In genomic region chr7:135245226-135245625, GRCh38 we compare ENCODE assay signal across 38 cellular contexts. TPM values are rescaled to one million over a fixed set of nuclear protein-coding genes. Genes with fewer than 3 reads are reported as not detected.
"Had no signal": no experiment of that assay in that cellular context is flagged by ENCODE, and none has a peak within 500 bp of the region (broad histone marks: within the 10 kb centered on the region; RNA-seq: fewer than 3 reads in every experiment).

No MANE protein-coding gene starts in this region.

- H3K9me3 ChIP-seq: adrenal gland, body of pancreas, breast epithelium had no signal

- H3K27me3 ChIP-seq: body of pancreas, breast epithelium had no signal

- H3K36me3 ChIP-seq: adrenal gland, brain microvascular endothelial cell, breast epithelium had no signal

- H3K36me3 Mint-ChIP-seq: activated CD4-positive, alpha-beta memory T cell treated with anti-CD3 and anti-CD28 coated beads for 36 hours; activated CD8-positive, alpha-beta memory T cell treated with anti-CD3 and anti-CD28 coated beads, Interleukin-2, amount 10 ng/mL, durations not matched to agents 7 days and 5 days; activated naive CD4-positive, alpha-beta T cell treated with anti-CD3 and anti-CD28 coated beads, Interleukin-2, amount 50 U/mL, for 72 hours; activated naive CD8-positive, alpha-beta T cell treated with anti-CD3 and anti-CD28 coated beads for 36 hours had no signal

- H3K9me3 Mint-ChIP-seq: activated B cell treated with CpG ODN at 0.5 μM for 24 hours; activated CD4-positive, alpha-beta memory T cell treated with anti-CD3 and anti-CD28 coated beads for 36 hours; activated CD4-positive, alpha-beta T cell treated with anti-CD3 and anti-CD28 coated beads, Interleukin-2, amount 10 ng/mL, durations not matched to agents 24 days and 14 days; activated CD8-positive, alpha-beta T cell treated with anti-CD3 and anti-CD28 coated beads for 36 hours; activated naive CD4-positive, alpha-beta T cell treated with anti-CD3 and anti-CD28 coated beads for 36 hours; activated naive CD4-positive, alpha-beta T cell treated with anti-CD3 and anti-CD28 coated beads, Interleukin-2, amount 50 U/mL, for 72 hours; activated naive CD8-positive, alpha-beta T cell treated with anti-CD3 and anti-CD28 coated beads for 36 hours; activated T-cell treated with anti-CD3 and anti-CD28 coated beads, Interleukin-2, amount 50 U/mL, for 4 hours; activated T-cell treated with anti-CD3 and anti-CD28 coated beads, Interleukin-2, amount 50 U/mL, for 72 hours; activated T-helper 1 cell treated with anti-CD3 and anti-CD28 coated beads, Interleukin-12 subunit alpha, Interleukin-12 subunit beta, Interleukin-2, Interleukin-4 antibody, amounts not matched to agents 30 ng/mL and 10 ng/mL and 1 ng/mL, durations not matched to agents 14 hours and 24 hours and 36 hours; activated T-helper 17 cell treated with anti-CD3 and anti-CD28 coated beads, Interleukin-2, amount 50 U/mL, for 72 hours; T-helper 1 cell treated with Interleukin-12 subunit alpha and Interleukin-12 subunit beta and Interleukin-4 antibody, amounts not matched to agents 30 μg/mL and 1 μg/mL, for 36 hours; T-helper 2 cell treated with Interferon-gamma antibody and Interleukin-4, amounts not matched to agents 5 μg/mL and 100 μg/mL, for 36 hours had no signal

- H3K27ac ChIP-seq: adrenal gland, body of pancreas, brain microvascular endothelial cell, breast epithelium, VCaP had no signal

- H3K27ac Mint-ChIP-seq: activated B cell treated with CpG ODN at 0.5 μM for 24 hours; activated CD4-positive, alpha-beta memory T cell treated with anti-CD3 and anti-CD28 coated beads for 36 hours; activated CD4-positive, alpha-beta T cell treated with anti-CD3 and anti-CD28 coated beads, Interleukin-2, amount 10 ng/mL, durations not matched to agents 24 days and 14 days; activated CD8-positive, alpha-beta memory T cell treated with anti-CD3 and anti-CD28 coated beads, Interleukin-2, amount 10 ng/mL, durations not matched to agents 7 days and 5 days; activated CD8-positive, alpha-beta T cell treated with anti-CD3 and anti-CD28 coated beads for 36 hours; activated naive CD4-positive, alpha-beta T cell treated with anti-CD3 and anti-CD28 coated beads for 36 hours; activated naive CD4-positive, alpha-beta T cell treated with anti-CD3 and anti-CD28 coated beads, Interleukin-2, amount 50 U/mL, for 72 hours; activated naive CD8-positive, alpha-beta T cell treated with anti-CD3 and anti-CD28 coated beads for 36 hours; activated T-cell treated with anti-CD3 and anti-CD28 coated beads, Interleukin-2, amount 50 U/mL, for 72 hours; activated T-helper 1 cell treated with anti-CD3 and anti-CD28 coated beads, Interleukin-12 subunit alpha, Interleukin-12 subunit beta, Interleukin-2, Interleukin-4 antibody, amounts not matched to agents 30 ng/mL and 10 ng/mL and 1 ng/mL, durations not matched to agents 14 hours and 24 hours and 36 hours; activated T-helper 17 cell treated with anti-CD3 and anti-CD28 coated beads, Interleukin-2, amount 50 U/mL, for 72 hours; T-helper 1 cell treated with Interleukin-12 subunit alpha and Interleukin-12 subunit beta and Interleukin-4 antibody, amounts not matched to agents 30 μg/mL and 1 μg/mL, for 36 hours; T-helper 2 cell treated with Interferon-gamma antibody and Interleukin-4, amounts not matched to agents 5 μg/mL and 100 μg/mL, for 36 hours had no signal

- H3K4me1 ChIP-seq: adrenal gland, body of pancreas, breast epithelium had no signal

- H3K4me3 ChIP-seq: adrenal gland, body of pancreas, breast epithelium had no signal

- H3K4me3 Mint-ChIP-seq: activated B cell treated with CpG ODN at 0.5 μM for 24 hours; activated CD4-positive, alpha-beta memory T cell treated with anti-CD3 and anti-CD28 coated beads for 36 hours; activated CD4-positive, alpha-beta T cell treated with anti-CD3 and anti-CD28 coated beads, Interleukin-2, amount 10 ng/mL, durations not matched to agents 24 days and 14 days; activated CD8-positive, alpha-beta memory T cell treated with anti-CD3 and anti-CD28 coated beads, Interleukin-2, amount 10 ng/mL, durations not matched to agents 7 days and 5 days; activated CD8-positive, alpha-beta T cell treated with anti-CD3 and anti-CD28 coated beads for 36 hours; activated naive CD4-positive, alpha-beta T cell treated with anti-CD3 and anti-CD28 coated beads for 36 hours; activated naive CD8-positive, alpha-beta T cell treated with anti-CD3 and anti-CD28 coated beads for 36 hours; activated T-cell treated with anti-CD3 and anti-CD28 coated beads, Interleukin-2, amount 50 U/mL, for 4 hours; activated T-cell treated with anti-CD3 and anti-CD28 coated beads, Interleukin-2, amount 50 U/mL, for 72 hours; activated T-helper 1 cell treated with anti-CD3 and anti-CD28 coated beads, Interleukin-12 subunit alpha, Interleukin-12 subunit beta, Interleukin-2, Interleukin-4 antibody, amounts not matched to agents 30 ng/mL and 10 ng/mL and 1 ng/mL, durations not matched to agents 14 hours and 24 hours and 36 hours; activated T-helper 17 cell treated with anti-CD3 and anti-CD28 coated beads, Interleukin-2, amount 50 U/mL, for 72 hours; T-helper 1 cell treated with Interleukin-12 subunit alpha and Interleukin-12 subunit beta and Interleukin-4 antibody, amounts not matched to agents 30 μg/mL and 1 μg/mL, for 36 hours; T-helper 2 cell treated with Interferon-gamma antibody and Interleukin-4, amounts not matched to agents 5 μg/mL and 100 μg/mL, for 36 hours had no signal

- DNase-seq: activated B cell treated with CpG ODN at 0.5 μM for 24 hours; activated CD4-positive, alpha-beta memory T cell treated with anti-CD3 and anti-CD28 coated beads for 36 hours; activated CD4-positive, alpha-beta T cell treated with anti-CD3 and anti-CD28 coated beads for 4 hours; activated CD4-positive, alpha-beta T cell treated with anti-CD3 and anti-CD28 coated beads, Interleukin-2, amount 10 ng/mL, durations not matched to agents 24 days and 14 days; activated CD4-positive, alpha-beta T cell treated with anti-CD3 and anti-CD28 coated beads, Interleukin-2, amount 50 U/mL, for 1 hour; activated CD4-positive, alpha-beta T cell treated with anti-CD3 and anti-CD28 coated beads, Interleukin-2, amount 50 U/mL, for 4 hours; activated CD4-positive, CD25-positive, alpha-beta regulatory T cell treated with anti-CD3 and anti-CD28 coated beads, Interleukin-2, amount 50 U/mL, for 72 hours; activated CD8-positive, alpha-beta memory T cell treated with anti-CD3 and anti-CD28 coated beads, Interleukin-2, amount 10 ng/mL, durations not matched to agents 7 days and 5 days; activated CD8-positive, alpha-beta T cell treated with anti-CD3 and anti-CD28 coated beads for 36 hours; activated effector memory CD4-positive, alpha-beta T cell treated with anti-CD3 and anti-CD28 coated beads, Interleukin-2, amount 50 U/mL, for 16 hours; activated gamma-delta T cell treated with Interleukin-2 at 50 U/mL for 16 hours; activated naive CD4-positive, alpha-beta T cell; activated naive CD4-positive, alpha-beta T cell treated with anti-CD3 and anti-CD28 coated beads for 36 hours; activated naive CD4-positive, alpha-beta T cell treated with anti-CD3 and anti-CD28 coated beads, Interleukin-2, amount 50 U/mL, for 16 hours; activated naive CD8-positive, alpha-beta T cell treated with anti-CD3 and anti-CD28 coated beads for 36 hours; activated T-cell treated with anti-CD3 and anti-CD28 coated beads for 4 hours; activated T-cell treated with anti-CD3 and anti-CD28 coated beads, Interleukin-2, amount 50 U/mL, for 1 hour; activated T-cell treated with anti-CD3 and anti-CD28 coated beads, Interleukin-2, amount 50 U/mL, for 4 hours; activated T-cell treated with anti-CD3 and anti-CD28 coated beads, Interleukin-2, amount 50 U/mL, for 72 hours; adrenal gland; amniotic stem cell; aorta; body of pancreas; brain microvascular endothelial cell; central memory CD4-positive, alpha-beta T cell; SW 1271; T-helper 1 cell; T-helper 2 cell; T-helper 9 cell had no signal

- ATAC-seq: activated CD8-positive, alpha-beta memory T cell treated with anti-CD3 and anti-CD28 coated beads, Interleukin-2, amount 10 ng/mL, durations not matched to agents 7 days and 5 days; activated CD8-positive, alpha-beta T cell treated with anti-CD3 and anti-CD28 coated beads for 36 hours; activated naive CD4-positive, alpha-beta T cell treated with anti-CD3 and anti-CD28 coated beads, Interleukin-2, amount 50 U/mL, for 72 hours; activated T-cell treated with anti-CD3 and anti-CD28 coated beads, Interleukin-2, amount 50 U/mL, for 4 hours; activated T-cell treated with anti-CD3 and anti-CD28 coated beads, Interleukin-2, amount 50 U/mL, for 72 hours; activated T-helper 17 cell treated with anti-CD3 and anti-CD28 coated beads, Interleukin-2, amount 50 U/mL, for 72 hours; body of pancreas had no signal

- H3K4me1 Mint-ChIP-seq: activated B cell treated with CpG ODN at 0.5 μM for 24 hours; activated CD4-positive, alpha-beta T cell treated with anti-CD3 and anti-CD28 coated beads, Interleukin-2, amount 10 ng/mL, durations not matched to agents 24 days and 14 days; activated CD8-positive, alpha-beta memory T cell treated with anti-CD3 and anti-CD28 coated beads, Interleukin-2, amount 10 ng/mL, durations not matched to agents 7 days and 5 days; activated naive CD8-positive, alpha-beta T cell treated with anti-CD3 and anti-CD28 coated beads for 36 hours; activated T-helper 17 cell treated with anti-CD3 and anti-CD28 coated beads, Interleukin-2, amount 50 U/mL, for 72 hours had no signal

RNA-seq across cellular contexts. Expression of gene STRA8, which starts 11.6 kb away (rescaled TPM):
- total RNA-seq: activated B cell treated with CpG ODN at 0.5 μM for 24 hours; activated CD4-positive, alpha-beta memory T cell treated with anti-CD3 and anti-CD28 coated beads for 36 hours; activated CD4-positive, alpha-beta T cell treated with anti-CD3 and anti-CD28 coated beads, Interleukin-2, amount 10 ng/mL, durations not matched to agents 24 days and 14 days; activated CD8-positive, alpha-beta memory T cell treated with anti-CD3 and anti-CD28 coated beads, Interleukin-2, amount 10 ng/mL, durations not matched to agents 7 days and 5 days; activated CD8-positive, alpha-beta T cell treated with anti-CD3 and anti-CD28 coated beads for 36 hours; activated naive CD4-positive, alpha-beta T cell treated with anti-CD3 and anti-CD28 coated beads for 36 hours; activated naive CD4-positive, alpha-beta T cell treated with anti-CD3 and anti-CD28 coated beads, Interleukin-2, amount 50 U/mL, for 72 hours; activated naive CD8-positive, alpha-beta T cell treated with anti-CD3 and anti-CD28 coated beads for 36 hours; activated T-cell treated with anti-CD3 and anti-CD28 coated beads, Interleukin-2, amount 50 U/mL, for 4 hours; activated T-cell treated with anti-CD3 and anti-CD28 coated beads, Interleukin-2, amount 50 U/mL, for 72 hours; activated T-helper 1 cell treated with anti-CD3 and anti-CD28 coated beads, Interleukin-12 subunit alpha, Interleukin-12 subunit beta, Interleukin-2, Interleukin-4 antibody, amounts not matched to agents 30 ng/mL and 10 ng/mL and 1 ng/mL, durations not matched to agents 14 hours and 24 hours and 36 hours; activated T-helper 17 cell treated with anti-CD3 and anti-CD28 coated beads, Interleukin-2, amount 50 U/mL, for 72 hours; adrenal gland; aorta; astrocyte; body of pancreas; breast epithelium; cardiac septum had no signal
